In the genomic region with DNA sequence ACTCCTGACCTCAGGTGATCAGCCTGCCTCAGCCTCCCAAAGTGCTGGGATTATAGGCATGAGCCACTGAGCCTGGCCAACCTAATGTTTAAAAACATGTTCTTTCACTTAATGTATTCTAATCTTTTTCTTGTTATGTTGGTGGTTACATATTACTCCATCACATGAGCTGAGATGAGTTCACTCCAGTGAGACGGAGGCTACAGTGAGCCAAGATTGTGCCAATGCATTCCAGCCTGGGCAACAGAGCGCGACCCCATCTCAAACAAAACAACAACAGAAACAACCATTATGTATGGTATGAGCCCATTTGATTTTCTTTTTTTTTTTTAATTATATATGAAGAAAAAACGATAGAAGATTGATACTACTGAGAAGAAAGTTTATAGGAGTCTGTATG, we compare ENCODE assay signal across 31 cellular contexts.
"Had no signal": no experiment of that assay in that cellular context is flagged by ENCODE, and none has a peak within 500 bp of the region (broad histone marks: within the 10 kb centered on the region; RNA-seq: fewer than 3 reads in every experiment).

No MANE protein-coding gene starts in this region.

- H3K4me1 ChIP-seq: SJCRH30 had no signal

- H3K4me1 Mint-ChIP-seq: activated CD4-positive, alpha-beta memory T cell treated with anti-CD3 and anti-CD28 coated beads, Interleukin-2, amount 10 ng/mL, durations not matched to agents 7 days and 5 days; activated naive CD8-positive, alpha-beta T cell treated with anti-CD3 and anti-CD28 coated beads for 36 hours had no signal

- ATAC-seq: activated CD4-positive, alpha-beta T cell treated with anti-CD3 and anti-CD28 coated beads for 36 hours; activated T-cell treated with anti-CD3 and anti-CD28 coated beads, Interleukin-2, amount 50 U/mL, for 72 hours; Panc1 had no signal

- H3K27me3 ChIP-seq: MG63, SJCRH30 had no signal

- H3K9me3 Mint-ChIP-seq: activated naive CD4-positive, alpha-beta T cell treated with anti-CD3 and anti-CD28 coated beads, Interleukin-2, amount 10 ng/mL, durations not matched to agents 7 days and 5 days; activated T-cell treated with anti-CD3 and anti-CD28 coated beads, Interleukin-2, amount 50 U/mL, for 72 hours; activated T-helper 2 cell treated with anti-CD3 and anti-CD28 coated beads, Interferon-gamma antibody, Interleukin-2, Interleukin-4, amounts not matched to agents 10 μg/mL and 5 μg/mL and 100 μg/mL, durations not matched to agents 14 hours and 24 hours and 36 hours had no signal

- H3K27ac Mint-ChIP-seq: activated CD4-positive, alpha-beta memory T cell treated with anti-CD3 and anti-CD28 coated beads, Interleukin-2, amount 10 ng/mL, durations not matched to agents 7 days and 5 days; activated CD4-positive, alpha-beta T cell treated with anti-CD3 and anti-CD28 coated beads for 36 hours; activated naive CD4-positive, alpha-beta T cell treated with anti-CD3 and anti-CD28 coated beads, Interleukin-2, amount 10 ng/mL, durations not matched to agents 7 days and 5 days; activated naive CD8-positive, alpha-beta T cell treated with anti-CD3 and anti-CD28 coated beads for 36 hours; activated T-helper 2 cell treated with anti-CD3 and anti-CD28 coated beads, Interferon-gamma antibody, Interleukin-2, Interleukin-4, amounts not matched to agents 10 μg/mL and 5 μg/mL and 100 μg/mL, durations not matched to agents 14 hours and 24 hours and 36 hours had no signal

- H3K9me3 ChIP-seq: MG63, SJCRH30, SK-N-SH had no signal

- DNase-seq: activated CD4-positive, alpha-beta memory T cell treated with anti-CD3 and anti-CD28 coated beads, Interleukin-2, amount 10 ng/mL, durations not matched to agents 7 days and 5 days; activated CD4-positive, alpha-beta T cell treated with anti-CD3 and anti-CD28 coated beads for 36 hours; activated CD4-positive, alpha-beta T cell treated with anti-CD3 and anti-CD28 coated beads, Interleukin-2, amount 50 U/mL, for 1 hour; activated gamma-delta T cell treated with Interleukin-2 at 50 U/mL for 16 hours; activated naive CD4-positive, alpha-beta T cell treated with anti-CD3 and anti-CD28 coated beads, Interleukin-2, amount 10 ng/mL, durations not matched to agents 7 days and 5 days; activated naive CD8-positive, alpha-beta T cell treated with anti-CD3 and anti-CD28 coated beads for 36 hours; activated T-cell treated with anti-CD3 and anti-CD28 coated beads for 4 hours; activated T-cell treated with anti-CD3 and anti-CD28 coated beads, Interleukin-2, amount 50 U/mL, for 72 hours; anterior cingulate cortex; cerebellar nuclear complex; MG63; MV-4-11; NCI-H1092 treated with DMSO at 0.1 percent for 48 hours; NCI-H1417 treated with DMSO at 0.1 percent for 48 hours; NCI-H1694; NCI-H2029; NCI-H2107; NCI-H2171 treated with DMSO at 0.1 percent for 48 hours; NCI-H226; NCI-H510A; NCI-H69; NK-92 treated with Interleukin-12 subunit alpha and Interleukin-12 subunit beta, amount 100 ng/mL, for 24 hours; OCI-M1; Right ventricle myocardium superior; SJCRH30; SK-N-SH; T-helper 1 cell; WERI-Rb-1 had no signal

- H3K27ac ChIP-seq: RWPE1, SJCRH30, WERI-Rb-1 had no signal

- H3K4me3 Mint-ChIP-seq: activated CD4-positive, alpha-beta memory T cell treated with anti-CD3 and anti-CD28 coated beads, Interleukin-2, amount 10 ng/mL, durations not matched to agents 7 days and 5 days; activated CD4-positive, alpha-beta T cell treated with anti-CD3 and anti-CD28 coated beads for 36 hours; activated naive CD4-positive, alpha-beta T cell treated with anti-CD3 and anti-CD28 coated beads, Interleukin-2, amount 10 ng/mL, durations not matched to agents 7 days and 5 days; activated naive CD8-positive, alpha-beta T cell treated with anti-CD3 and anti-CD28 coated beads for 36 hours; activated T-cell treated with anti-CD3 and anti-CD28 coated beads, Interleukin-2, amount 50 U/mL, for 72 hours had no signal

- H3K27me3 Mint-ChIP-seq: activated CD4-positive, alpha-beta memory T cell treated with anti-CD3 and anti-CD28 coated beads, Interleukin-2, amount 10 ng/mL, durations not matched to agents 7 days and 5 days; activated CD4-positive, alpha-beta T cell treated with anti-CD3 and anti-CD28 coated beads for 36 hours; activated naive CD4-positive, alpha-beta T cell treated with anti-CD3 and anti-CD28 coated beads, Interleukin-2, amount 10 ng/mL, durations not matched to agents 7 days and 5 days; activated naive CD8-positive, alpha-beta T cell treated with anti-CD3 and anti-CD28 coated beads for 36 hours had no signal

- H3K4me3 ChIP-seq: MG63, SJCRH30 had no signal
